In genomic region chr21:44338971-44339910, GRCh38 we compare ENCODE assay signal across 8 cellular contexts. TPM values are rescaled to one million over a fixed set of nuclear protein-coding genes. Genes with fewer than 3 reads are reported as not detected.
DNase-seq lines count a peak whose midpoint lies in the region; ATAC-seq and TF ChIP-seq lines count a peak whose summit lies in the region.

TSS of gene CFAP410 (minus strand) at chr21:44339390. CDS start at chr21:44339194, 196 bp downstream.

- H3K27me3 ChIP-seq in adrenal gland (no peaks in the 10 kb centered on the region), heart right ventricle (no peaks in the 10 kb centered on the region)

- intact Hi-C loops in adrenal gland (cut with DNase I) = loop anchor here in 1 of 2 donors (5.0 kb wide), 1 partner anchor 37 kb away; the partner anchor contains the start of gene PFKL
- intact Hi-C loops in heart right ventricle (cut with DNase I) = loop anchor here in 3 of 10 donors (1.0 to 5.0 kb wide), 2 partner anchors 37 to 99 kb away; partner anchors contain the start of gene PFKL (in 2 of the 3)
- intact Hi-C loops in posterior cingulate gyrus (cut with DNase I) = loop anchor here (5.0 kb wide), 2 partner anchors 37 to 332 kb away; partner anchors contain the start of gene PFKL

- H3K4me3 ChIP-seq in adrenal gland = peak within 1 kb of the TSS; percentile 43 to 68 (median 62)
- peak within 1 kb of the TSS; percentile 53 to 97 (median 86) for H3K4me3 ChIP-seq in heart right ventricle

- peaks cover 20% of the 10 kb centered on the region for H3K4me1 Mint-ChIP-seq in type B pancreatic cell (ENCODE audit: unreplicated experiment)

- no peaks in the 10 kb centered on the region for H3K9me3 Mint-ChIP-seq in type B pancreatic cell

- DNase-seq in NCI-H146 treated with DMSO at 0.1 percent for 48 hours (lab: John Stamatoyannopoulos, UW; ENCODE audit: unreplicated experiment) = peak; percentile 67
- DNase-seq in T-helper 1 cell = peak; percentile 89 to 96 (median 90)
- peak; percentile 94 to 96 (median 96) for DNase-seq in adrenal gland
- peak; percentile 92 to 96 for DNase-seq in heart right ventricle
- peak; percentile 88 to 99 (median 92) for DNase-seq in posterior cingulate gyrus
- peak; percentile 96 for DNase-seq in type B pancreatic cell (ENCODE audit: extremely low spot score, unreplicated experiment)

- no peaks in the 10 kb centered on the region for H3K36me3 Mint-ChIP-seq in type B pancreatic cell

- WGBS in adrenal gland, 4 donors = 0 to 3% (median 1%) methylated on average over 8 to 90 of the region's 90 CpGs
- WGBS in heart right ventricle, 2 donors = 1 to 2% methylated on average over 72 to 86 of the region's 90 CpGs

- H3K27ac ChIP-seq in adrenal gland (peak within 1 kb of the TSS; percentile 88 to 99 (median 97)), heart right ventricle (peak within 1 kb of the TSS; percentile 91 to 99 (median 97))

- H3K4me3 Mint-ChIP-seq in type B pancreatic cell = peak within 1 kb of the TSS; percentile 93

- peak within 1 kb of the TSS; percentile 98 for H3K27ac Mint-ChIP-seq in type B pancreatic cell

- H3K9me3 ChIP-seq in adrenal gland (replicated peaks in 1 of 3) (no peaks in the 10 kb centered on the region), heart right ventricle (no peaks in the 10 kb centered on the region)

- TF ChIP-seq POLR2A in GM15510 (IDR thresholded peaks at IDR 0.05; ENCODE audit: borderline replicate concordance, extremely low read depth, insufficient read length) = peak; percentile 92
- peak; percentile 92 for TF ChIP-seq POLR2A in adrenal gland (IDR thresholded peaks at IDR 0.05)

- ATAC-seq in HG02884 (IDR thresholded peaks at IDR 0.05; ENCODE audit: unreplicated experiment) (peak; percentile 78), heart right ventricle (peak; percentile 94 to 95 (median 94))

- peaks cover 11 to 19% of the 10 kb centered on the region in 2 donors for H3K4me1 ChIP-seq in adrenal gland (replicated peaks in 1 of 2)
- peaks cover 5 to 22% (median 18%) of the 10 kb centered on the region in 9 donors for H3K4me1 ChIP-seq in heart right ventricle

- no peaks in the 10 kb centered on the region for H3K27me3 Mint-ChIP-seq in type B pancreatic cell

- TF ChIP-seq CTCF in adrenal gland (IDR thresholded peaks at IDR 0.05) = no peak
- TF ChIP-seq CTCF in heart right ventricle (IDR thresholded peaks at IDR 0.05) = no peak
- no peak for TF ChIP-seq CTCF in type B pancreatic cell (conservative IDR thresholded peaks at IDR 0.05)

- H3K36me3 ChIP-seq in adrenal gland (replicated peaks in 1 of 2) (peaks cover 0 to 21% of the 10 kb centered on the region in 2 donors), heart right ventricle (peaks cover 0 to 28% (median 0%) of the 10 kb centered on the region in 9 donors)

RNA-seq across cellular contexts. Expression of gene CFAP410, which starts in this region (rescaled TPM):
- total RNA-seq in adrenal gland (10 to 100 TPM; 15.5 to 73.5 (median 37.0) TPM), heart right ventricle (10 to 100 TPM; 10.9 to 15.8 (median 13.3) TPM), type B pancreatic cell (ENCODE audit: low replicate concordance) (15.1 and 23.1 TPM in 2 replicates)
- polyA plus RNA-seq in adrenal gland (100 to 1,000 TPM in 2 of 3 donors, 1 to 10 TPM in 1; 1.4 to 149 (median 116) TPM), heart right ventricle (10 to 100 TPM; 27.6 to 34.7 TPM)

Comparison
In these comparisons a context has a peak if more than half of its experiments do, and no peak if none do; other contexts are left out.
1. Peak in every context shown above with its lines: DNase-seq, ATAC-seq, H3K4me3 ChIP-seq and H3K27ac ChIP-seq.